In genomic region chr7:20786049-20786412, GRCh38 we compare ENCODE assay signal across 8 cellular contexts. TPM values are rescaled to one million over a fixed set of nuclear protein-coding genes. Genes with fewer than 3 reads are reported as not detected.
DNase-seq lines count a peak whose midpoint lies in the region; ATAC-seq and TF ChIP-seq lines count a peak whose summit lies in the region.

No MANE protein-coding gene starts in this region.

- H3K27ac ChIP-seq in AG04450 (ENCODE audit: low read depth, low read length): no peak overlapping the region
- peak overlapping the region; percentile 34; the same call in 1 of the 2 replicates for H3K27ac ChIP-seq in HEK293 (ENCODE audit: extremely low read depth, low read depth, low read length)
- no peak overlapping the region for H3K27ac ChIP-seq in brain microvascular endothelial cell
- H3K27ac ChIP-seq in mucosa of rectum (ENCODE audit: low read depth in 2 of 2, low read length in 2 of 2): no peak overlapping the region

- H3K9me3 ChIP-seq in AG04450 (ENCODE audit: control insufficient read depth, insufficient read depth, low read length) (peaks cover 13% of the 10 kb centered on the region; the same call in 1 of the 2 replicates), HEK293 (ENCODE audit: control insufficient read depth, insufficient read depth, low read depth, low read length) (no peaks in the 10 kb centered on the region), mucosa of rectum (ENCODE audit: control insufficient read depth in 2 of 2, low read length in 2 of 2) (no peaks in the 10 kb centered on the region)

- no peak overlapping the region for H3K9ac ChIP-seq in mucosa of rectum (ENCODE audit: low read depth in 1 of 2, low read length in 2 of 2)

- no peak for ATAC-seq in HG02642 (IDR thresholded peaks at IDR 0.05; ENCODE audit: poor library complexity, unreplicated experiment)

- H3K4me3 ChIP-seq in AG04450 (ENCODE audit: low read depth, low read length) (peak overlapping the region; percentile 39), HEK293 (ENCODE audit: low read depth, low read length) (peak overlapping the region; percentile 78), brain microvascular endothelial cell (ENCODE audit: low read depth, low read length) (peak overlapping the region; percentile 9), mucosa of rectum (ENCODE audit: low read length in 2 of 2) (peak overlapping the region; percentile 44 to 50)

- no peak for TF ChIP-seq CTCF in AG04450 (IDR thresholded peaks at IDR 0.05; ENCODE audit: low read depth, low read length)
- TF ChIP-seq CTCF in HEK293 (tag by site-specific recombination; IDR thresholded peaks at IDR 0.05): no peak
- TF ChIP-seq CTCF in brain microvascular endothelial cell (IDR thresholded peaks at IDR 0.05; ENCODE audit: low read depth, low read length, missing control alignments): no peak

- in situ Hi-C loops in brain microvascular endothelial cell (cut with HindIII; ENCODE audit: low pct_ligation_motif_present, low sequenced_read_pairs): no loop called here
- in situ Hi-C loops in KBM-7 (cut with MboI; ENCODE audit: low pct_unique_long_range_greater_than_20kb, low sequenced_read_pairs): loop anchor here (25.0 kb wide), 2 partner anchors 451 to 726 kb away; no protein-coding TSS in a partner anchor

- POLR2A ChIA-PET in AG04450 (lab: Yijun Ruan, JAX) (no interaction called here), HEK293 (lab: Yijun Ruan, JAX) (interaction anchor here (2.5 kb wide), 1 partner anchor 11 kb away, joined by 15 read pairs; no protein-coding TSS in a partner anchor)

- H3K4me1 ChIP-seq in HEK293 (ENCODE audit: control insufficient read depth, insufficient read depth, low read length) (no peaks in the 10 kb centered on the region), mucosa of rectum (ENCODE audit: control insufficient read depth in 2 of 2, insufficient read depth in 2 of 2, low read length in 2 of 2) (peaks cover 5 to 6% of the 10 kb centered on the region in 2 donors)

- no peak for DNase-seq in AG04450 (ENCODE audit: low read depth, low spot score)
- DNase-seq in brain microvascular endothelial cell: no peak
- no peak for DNase-seq in KBM-7
- DNase-seq in activated gamma-delta T cell treated with Interleukin-2 at 50 U/mL for 16 hours: no peak
- no peak for DNase-seq in stimulated activated CD4-positive, alpha-beta T cell treated with anti-CD3 and anti-CD28 coated beads, Interleukin-4, amount 100 ng/mL, for 4 hours

- H3K27me3 ChIP-seq in AG04450 (ENCODE audit: control insufficient read depth, insufficient read depth, low read length): peaks cover 64% of the 10 kb centered on the region
- peaks cover 74% of the 10 kb centered on the region for H3K27me3 ChIP-seq in brain microvascular endothelial cell (replicated peaks)
- H3K27me3 ChIP-seq in mucosa of rectum (ENCODE audit: control insufficient read depth in 2 of 2, insufficient read depth in 2 of 2, low read length in 2 of 2): peaks cover 76 to 80% of the 10 kb centered on the region in 2 donors

- CTCF ChIA-PET in AG04450 (lab: Charles Lee): no interaction called here
- CTCF ChIA-PET in HEK293 (lab: Yijun Ruan, JAX): interaction anchor here (0.6 to 0.7 kb wide), 3 partner anchors 80 to 700 kb away, joined by 3 to 4 read pairs (median 3); no protein-coding TSS in a partner anchor

- H3K36me3 ChIP-seq in HEK293 (ENCODE audit: control insufficient read depth in 2 of 2, insufficient read depth in 1 of 2, low read length in 2 of 2) (no peaks in the 10 kb centered on the region), brain microvascular endothelial cell (replicated peaks) (no peaks in the 10 kb centered on the region), mucosa of rectum (ENCODE audit: control insufficient read depth in 2 of 2, insufficient read depth in 2 of 2, low read length in 2 of 2) (no peaks in the 10 kb centered on the region)

TF ChIP-seq in HEK293, 187 proteins besides CTCF, POLR2A, EP300 and RAD21:
- TF ChIP-seq BCL11B (tag by site-specific recombination; IDR thresholded peaks at IDR 0.05; ENCODE audit: low read depth) (no peak), ZNF335 (tag by site-specific recombination; conservative IDR thresholded peaks at IDR 0.05) (peak; percentile 34; the same call in 1 of the 2 replicates), ZNF626 (tag by site-specific recombination; IDR thresholded peaks at IDR 0.05) (no peak), ZNF248 (tag by site-specific recombination; IDR thresholded peaks at IDR 0.05) (no peak)
TF ChIP-seq in HEK293: peak in this region for 1.

RNA-seq across cellular contexts. Expression of gene SP8, which starts 0.7 kb away (rescaled TPM):
- not detected in 2 replicates for polyA plus RNA-seq in AG04450 (2011; rRNA removed)
- polyA minus RNA-seq in AG04450 (2011; rRNA and poly(A)+ RNA removed): not detected in 2 replicates

Comparison
In these comparisons a context has a peak if more than half of its experiments do, and no peak if none do; other contexts are left out.
1. H3K4me3 ChIP-seq: peak in every context shown above with its lines; median percentile 78 in HEK293; 47 in mucosa of rectum; 39 in AG04450; 9 in brain microvascular endothelial cell.